In the genomic region with DNA sequence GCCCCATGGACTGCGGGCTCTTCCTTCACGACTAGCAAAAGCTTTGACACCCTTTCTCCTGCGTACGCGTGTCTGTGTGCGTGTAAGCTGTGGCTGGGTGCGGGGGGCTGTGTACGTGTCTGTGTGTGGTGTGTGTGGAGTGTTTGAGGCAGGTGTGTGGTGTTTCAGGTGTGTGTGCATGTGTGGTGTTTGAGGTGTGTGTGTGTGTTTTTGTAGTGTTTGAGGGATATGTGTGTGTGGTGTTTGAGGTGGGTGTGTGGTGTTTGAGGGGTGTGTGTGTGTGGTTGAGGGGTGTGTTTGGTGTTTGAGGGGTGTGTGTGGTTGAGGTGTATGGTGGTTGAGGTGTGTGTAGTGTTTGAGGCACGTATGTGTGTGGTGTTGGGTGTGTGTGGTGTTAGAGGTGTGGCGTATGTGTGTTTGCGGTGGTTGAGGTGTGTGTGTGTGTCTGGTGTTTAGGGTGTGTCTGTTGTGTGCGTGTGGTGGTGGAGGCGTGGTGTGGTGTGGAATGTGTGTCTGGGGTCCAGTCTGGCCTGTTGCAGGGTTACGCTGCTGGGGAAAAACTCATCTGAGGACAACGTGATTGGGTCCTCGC, we compare ENCODE assay signal across 8 cellular contexts. TPM values are rescaled to one million over a fixed set of nuclear protein-coding genes. Genes with fewer than 3 reads are reported as not detected.
DNase-seq lines count a peak whose midpoint lies in the region; ATAC-seq and TF ChIP-seq lines count a peak whose summit lies in the region.

No MANE protein-coding gene starts in this region.

- H3K9me3 ChIP-seq in A673 (ENCODE audit: low read depth, low read length, poor library complexity, severe bottlenecking) (no peaks in the 10 kb centered on the region), mucosa of descending colon (no peaks in the 10 kb centered on the region)

- BruUV-seq in A673 (replicated peaks; lab: Mats Ljungman, UMichigan) = no TSS peak
- no TSS peak for BruUV-seq in MCF 10A (replicated peaks; lab: Mats Ljungman, UMichigan)

- H3K27me3 ChIP-seq in A673 (replicated peaks; ENCODE audit: insufficient read depth, low read depth, low read length, poor library complexity) = no peaks in the 10 kb centered on the region

- peaks cover 5% of the 10 kb centered on the region for H3K4me1 ChIP-seq in A673 (ENCODE audit: insufficient read depth, low read length, poor library complexity, severe bottlenecking)
- H3K4me1 ChIP-seq in mucosa of descending colon (ENCODE audit: low read depth) = peaks cover 8% of the 10 kb centered on the region

- peaks cover 6% of the 10 kb centered on the region for H3K36me3 Mint-ChIP-seq in MCF 10A (ENCODE audit: insufficient read depth, unreplicated experiment)

- POLR2A ChIA-PET in A673 (lab: Charles Lee; ENCODE audit: low non-redundant PET) = no interaction called here
- POLR2A ChIA-PET in MCF 10A (lab: Yijun Ruan, JAX) = interaction anchor here (0.5 to 1.4 kb wide), 10 partner anchors 10 to 103 kb away, joined by 3 to 6 read pairs (median 4); a partner anchor contains a TSS

- intact Hi-C loops in A673 (cut with micrococcal nuclease; ENCODE audit: unreplicated experiment) (no loop called here), MCF 10A (cut with micrococcal nuclease) (loop anchor here (1.0 kb wide), 1 partner anchor 63 kb away; no protein-coding TSS in a partner anchor), mucosa of descending colon (cut with DNase I, micrococcal nuclease) (no loop called here)

- DNase-seq in A673 (ENCODE audit: low spot score) = no peak
- DNase-seq in MCF 10A (ENCODE audit: unreplicated experiment) = no peak
- DNase-seq in mucosa of descending colon = no peak
- DNase-seq in NOMO-1 treated with dmso at 0.1 percent for 144 hours (lab: John Stamatoyannopoulos, UW; ENCODE audit: unreplicated experiment) = no peak
- no peak for DNase-seq in NCI-H226
- DNase-seq in stimulated activated CD4-positive, alpha-beta T cell treated with anti-CD3 and anti-CD28 coated beads, Interleukin-1b, Interleukin-23, amount 100 ng/mL, for 48 hours = no peak

- H3K4me3 ChIP-seq in A673 (ENCODE audit: low read depth, low read length, poor library complexity, severe bottlenecking) (peak overlapping the region; percentile 96), mucosa of descending colon (peak overlapping the region; percentile 70)

- no peaks in the 10 kb centered on the region for H3K27me3 Mint-ChIP-seq in MCF 10A (ENCODE audit: insufficient read depth, unreplicated experiment)

- peak overlapping the region; percentile 80 for H3K4me3 Mint-ChIP-seq in MCF 10A (ENCODE audit: unreplicated experiment)

- H3K4me1 Mint-ChIP-seq in MCF 10A (ENCODE audit: insufficient read depth, unreplicated experiment) = peaks cover 13% of the 10 kb centered on the region

- H3K27ac Mint-ChIP-seq in MCF 10A (ENCODE audit: low read depth, unreplicated experiment) = peak overlapping the region; percentile 40

- CTCF ChIA-PET in A673 (lab: Charles Lee) (interaction anchor here (0.7 kb wide), 1 partner anchor 50 kb away, joined by 5 read pairs; no protein-coding TSS in a partner anchor), MCF 10A (lab: Yijun Ruan, JAX) (interaction anchor here (0.7 to 5.8 kb wide), 2 partner anchors 13 to 64 kb away, joined by 3 to 46 read pairs; no protein-coding TSS in a partner anchor)

- ATAC-seq in HG03280 (IDR thresholded peaks at IDR 0.05; ENCODE audit: unreplicated experiment) (peak; percentile 3), mucosa of descending colon (peak; percentile 24), HG03565 (IDR thresholded peaks at IDR 0.05; ENCODE audit: unreplicated experiment) (no peak)

- TF ChIP-seq CTCF in A673 (conservative IDR thresholded peaks at IDR 0.05; ENCODE audit: low read depth, low read length) (no peak), MCF 10A (IDR thresholded peaks at IDR 0.05; ENCODE audit: unreplicated experiment) (no peak), mucosa of descending colon (IDR thresholded peaks at IDR 0.05) (no peak)

- no peaks in the 10 kb centered on the region for H3K9me3 Mint-ChIP-seq in MCF 10A (ENCODE audit: unreplicated experiment)

- H3K27ac ChIP-seq in A673 (ENCODE audit: low read depth, low read length, poor library complexity, severe bottlenecking) = peak overlapping the region; percentile 72

- H3K36me3 ChIP-seq in A673 (ENCODE audit: insufficient read depth, low read length, poor library complexity, severe bottlenecking) (no peaks in the 10 kb centered on the region), mucosa of descending colon (ENCODE audit: low read depth) (no peaks in the 10 kb centered on the region)

RNA-seq across cellular contexts. Expression of a gene that starts 0.7 kb away (rescaled TPM):
- total RNA-seq in A673 (2021) (15.6 and 19.6 TPM in 2 replicates), MCF 10A (2022) (21.3 and 22.0 TPM in 2 replicates), mucosa of descending colon (10 to 100 TPM; 64.6 to 87.9 (median 82.2) TPM)

RNA-seq across cellular contexts. Expression of a gene that starts 28.0 kb away (rescaled TPM):
- total RNA-seq in A673 (2021) (7.8 and 11.5 TPM in 2 replicates), MCF 10A (2022) (1.2 and 2.5 TPM in 2 replicates), mucosa of descending colon (1 to 10 TPM in 1 of 3 donors, under 1 TPM in 2; 0.63 to 4.2 (median 0.64) TPM)

RNA-seq across cellular contexts. Expression of a gene that starts 44.0 kb away (rescaled TPM):
- 4.4 and 6.4 TPM in 2 replicates for total RNA-seq in A673 (2021)
- 1.2 and 1.9 TPM in 2 replicates for total RNA-seq in MCF 10A (2022)
- total RNA-seq in mucosa of descending colon = 10 to 100 TPM in 1 of 3 donors, 1 to 10 TPM in 2; 3.9 to 14.2 (median 7.1) TPM

RNA-seq across cellular contexts. Expression of a gene that starts 46.0 kb away (rescaled TPM):
- total RNA-seq in A673 (2021) = 47.6 and 51.4 TPM in 2 replicates
- total RNA-seq in MCF 10A (2022) = 51.4 and 60.6 TPM in 2 replicates
- 10 to 100 TPM; 79.9 to 95.0 (median 80.9) TPM for total RNA-seq in mucosa of descending colon

RNA-seq across cellular contexts. Expression of a gene that starts 50.4 kb away (rescaled TPM):
- total RNA-seq in A673 (2021) = 19.2 and 28.3 TPM in 2 replicates
- total RNA-seq in MCF 10A (2022) = 52.2 and 57.3 TPM in 2 replicates
- 10 to 100 TPM; 24.5 to 51.6 (median 29.9) TPM for total RNA-seq in mucosa of descending colon
